In genomic region chr1:102550729-102551384, GRCh38 we compare ENCODE assay signal across 10 cellular contexts.
DNase-seq lines count a peak whose midpoint lies in the region; ATAC-seq, FAIRE-seq and TF ChIP-seq lines count a peak whose summit lies in the region.
"Had no signal": no experiment of that assay in that cellular context is flagged by ENCODE, and none has a peak within 500 bp of the region (broad histone marks: within the 10 kb centered on the region; RNA-seq: fewer than 3 reads in every experiment).

No MANE protein-coding gene starts in this region.

- TF ChIP-seq CTCF in bronchial epithelial cell (IDR thresholded peaks at IDR 0.05; ENCODE audit: insufficient read depth, low read length, severe bottlenecking): peak; percentile 37

- H3K27ac Mint-ChIP-seq in activated naive CD4-positive, alpha-beta T cell treated with anti-CD3 and anti-CD28 coated beads for 36 hours: no peak overlapping the region
- H3K27ac Mint-ChIP-seq in activated naive CD4-positive, alpha-beta T cell treated with anti-CD3 and anti-CD28 coated beads, Interleukin-2, amount 50 U/mL, for 72 hours: no peak overlapping the region
- H3K27ac Mint-ChIP-seq: stimulated activated naive CD8-positive, alpha-beta T cell treated with anti-CD3 and anti-CD28 coated beads, Interleukin-15, Interleukin-2, amounts not matched to agents 100 ng/mL and 50 ng/mL, for 24 hours had no signal

- no peaks in the 10 kb centered on the region for H3K27me3 Mint-ChIP-seq in activated naive CD4-positive, alpha-beta T cell treated with anti-CD3 and anti-CD28 coated beads for 36 hours (ENCODE audit: low read depth)
- H3K27me3 Mint-ChIP-seq: stimulated activated naive CD8-positive, alpha-beta T cell treated with anti-CD3 and anti-CD28 coated beads, Interleukin-15, Interleukin-2, amounts not matched to agents 100 ng/mL and 50 ng/mL, for 24 hours had no signal

- H3K9me3 Mint-ChIP-seq in activated naive CD4-positive, alpha-beta T cell treated with anti-CD3 and anti-CD28 coated beads for 36 hours: peaks cover 23% of the 10 kb centered on the region
- peaks cover 19 to 33% of the 10 kb centered on the region in 2 donors for H3K9me3 Mint-ChIP-seq in activated naive CD4-positive, alpha-beta T cell treated with anti-CD3 and anti-CD28 coated beads, Interleukin-2, amount 50 U/mL, for 72 hours

- CTCF ChIA-PET in activated naive CD4-positive, alpha-beta T cell treated with anti-CD3 and anti-CD28 coated beads for 36 hours (lab: Charles Lee): interaction anchor here (0.9 kb wide), 1 partner anchor 910 kb away, joined by 4 read pairs; no protein-coding TSS in a partner anchor

- H3K36me3 Mint-ChIP-seq in activated naive CD4-positive, alpha-beta T cell treated with anti-CD3 and anti-CD28 coated beads for 36 hours (ENCODE audit: low read depth): no peaks in the 10 kb centered on the region
- peaks cover 0 to 15% of the 10 kb centered on the region in 2 donors for H3K36me3 Mint-ChIP-seq in activated naive CD4-positive, alpha-beta T cell treated with anti-CD3 and anti-CD28 coated beads, Interleukin-2, amount 50 U/mL, for 72 hours

- H3K4me1 Mint-ChIP-seq in activated naive CD4-positive, alpha-beta T cell treated with anti-CD3 and anti-CD28 coated beads for 36 hours (ENCODE audit: low read depth): no peaks in the 10 kb centered on the region

- no peak for FAIRE-seq in bronchial epithelial cell (lab: Jason Lieb, UNC)

- no peaks in the 10 kb centered on the region for H3K36me3 ChIP-seq in bronchial epithelial cell (ENCODE audit: control insufficient read depth, insufficient read depth, low read length)

- intact Hi-C loops in activated naive CD4-positive, alpha-beta T cell treated with anti-CD3 and anti-CD28 coated beads for 36 hours (cut with micrococcal nuclease): loop anchor here (1.0 kb wide), 1 partner anchor 964 kb away; no protein-coding TSS in a partner anchor

- H3K4me3 ChIP-seq in bronchial epithelial cell (ENCODE audit: low read depth, low read length): no peak overlapping the region
- H3K4me3 ChIP-seq: lung had no signal

- ATAC-seq in activated naive CD4-positive, alpha-beta T cell treated with anti-CD3 and anti-CD28 coated beads, Interleukin-2, amount 50 U/mL, for 72 hours: no peak
- no peak for ATAC-seq in stimulated activated naive CD8-positive, alpha-beta T cell treated with anti-CD3 and anti-CD28 coated beads, Interleukin-15, Interleukin-2, amounts not matched to agents 100 U/mL and 50 U/mL, for 24 hours
- ATAC-seq in GM18520 (IDR thresholded peaks at IDR 0.05; ENCODE audit: unreplicated experiment) (no peak), HG03139 (IDR thresholded peaks at IDR 0.05; ENCODE audit: unreplicated experiment) (no peak)

- H3K4me3 Mint-ChIP-seq in activated naive CD4-positive, alpha-beta T cell treated with anti-CD3 and anti-CD28 coated beads for 36 hours: no peak overlapping the region
- H3K4me3 Mint-ChIP-seq: stimulated activated naive CD8-positive, alpha-beta T cell treated with anti-CD3 and anti-CD28 coated beads, Interleukin-15, Interleukin-2, amounts not matched to agents 100 ng/mL and 50 ng/mL, for 24 hours had no signal

- DNase-seq in activated naive CD4-positive, alpha-beta T cell treated with anti-CD3 and anti-CD28 coated beads for 36 hours: peak; percentile 11
- DNase-seq in activated naive CD4-positive, alpha-beta T cell treated with anti-CD3 and anti-CD28 coated beads, Interleukin-2, amount 50 U/mL, for 72 hours (ENCODE audit: low spot score in 2 of 2): no peak
- DNase-seq in Kasumi-1 (lab: John Stamatoyannopoulos, UW): peak; percentile 22 to 30
- peak; percentile 3 for DNase-seq in bronchial epithelial cell (ENCODE audit: low read depth)
- DNase-seq in stimulated activated naive CD8-positive, alpha-beta T cell treated with anti-CD3 and anti-CD28 coated beads, Interleukin-15, Interleukin-2, amounts not matched to agents 100 U/mL and 50 U/mL, for 24 hours: peak; percentile 5
- no peak for DNase-seq in dermis blood vessel endothelial cell

- no peaks in the 10 kb centered on the region for H3K27me3 ChIP-seq in bronchial epithelial cell (ENCODE audit: control insufficient read depth, insufficient read depth, low read length)

Comparison
In these comparisons a context has a peak if more than half of its experiments do, and no peak if none do; other contexts are left out.
1. DNase-seq: peak in activated naive CD4-positive, alpha-beta T cell treated with anti-CD3 and anti-CD28 coated beads for 36 hours (single experiment), Kasumi-1 (2 of 2), bronchial epithelial cell (single experiment) and stimulated activated naive CD8-positive, alpha-beta T cell treated with anti-CD3 and anti-CD28 coated beads, Interleukin-15, Interleukin-2, amounts not matched to agents 100 U/mL and 50 U/mL, for 24 hours (single experiment); none in activated naive CD4-positive, alpha-beta T cell treated with anti-CD3 and anti-CD28 coated beads, Interleukin-2, amount 50 U/mL, for 72 hours (0 of 2) and dermis blood vessel endothelial cell (single experiment).